In the genomic region with DNA sequence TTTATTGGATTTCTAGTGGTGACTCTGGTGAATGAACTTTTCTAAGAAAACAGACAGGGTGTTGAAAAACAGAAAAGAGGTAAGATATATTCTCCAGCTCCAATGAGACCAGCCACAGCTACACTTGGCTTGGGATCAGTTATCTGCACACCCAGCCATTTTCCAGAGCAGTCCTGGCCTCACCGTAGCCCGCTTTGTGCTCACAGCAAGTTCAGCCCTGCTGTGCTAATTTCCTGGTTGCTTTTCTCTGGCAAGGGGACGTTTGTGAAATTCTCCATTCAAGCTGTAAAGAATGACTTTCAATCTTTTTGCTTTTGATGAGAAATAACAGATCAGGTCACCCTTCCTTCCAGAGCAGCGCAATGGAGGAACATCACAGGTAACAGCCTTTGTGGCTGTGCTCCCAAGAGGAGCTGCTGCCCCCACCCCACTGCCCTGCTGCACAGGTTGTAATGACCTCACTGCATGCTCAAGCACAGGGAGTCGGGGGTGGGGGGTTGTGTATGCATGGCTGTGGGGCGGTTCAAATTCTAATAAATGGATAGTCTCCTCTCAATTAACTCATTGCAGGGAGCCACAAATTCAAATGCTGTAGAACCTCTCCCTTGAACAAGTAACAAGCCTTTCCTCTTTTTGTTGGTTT, we compare ENCODE assay signal across 20 cellular contexts.
DNase-seq lines count a peak whose midpoint lies in the region; ATAC-seq, FAIRE-seq and TF ChIP-seq lines count a peak whose summit lies in the region.
"Had no signal": no experiment of that assay in that cellular context is flagged by ENCODE, and none has a peak within 500 bp of the region (broad histone marks: within the 10 kb centered on the region; RNA-seq: fewer than 3 reads in every experiment).

No MANE protein-coding gene starts in this region.

- H3K9me3 ChIP-seq in H1 (ENCODE audit: insufficient read depth in 2 of 2, low read depth in 1 of 2, low read length in 1 of 2): no peaks in the 10 kb centered on the region
- no peaks in the 10 kb centered on the region for H3K9me3 ChIP-seq in neural cell (ENCODE audit: low read length)
- H3K9me3 ChIP-seq in Peyer's patch: no peaks in the 10 kb centered on the region
- H3K9me3 ChIP-seq: A549 had no signal

- no peak overlapping the region for H2AK5ac ChIP-seq in H1 (ENCODE audit: low read depth, low read length)

- POLR2A ChIA-PET in WTC11 (lab: Charles Lee): no interaction called here
- POLR2A ChIA-PET in H1 (lab: Charles Lee; ENCODE audit: partially characterized antibody): no interaction called here

- no peak overlapping the region for H3K27ac Mint-ChIP-seq in WTC11
- H3K27ac Mint-ChIP-seq: CD14-positive monocyte; CD4-positive, alpha-beta memory T cell had no signal

- no peaks in the 10 kb centered on the region for H3K9me2 ChIP-seq in neural cell (ENCODE audit: insufficient read depth, low read length)

- H3K4me3 Mint-ChIP-seq in WTC11: no peak overlapping the region
- H3K4me3 Mint-ChIP-seq: CD14-positive monocyte; CD4-positive, alpha-beta memory T cell had no signal

- H3K79me1 ChIP-seq in H1 (ENCODE audit: low read depth, low read length): no peaks in the 10 kb centered on the region

- FAIRE-seq in H1 (lab: Jason Lieb, UNC): no peak
- FAIRE-seq: A549, GM12891, GM18507 had no signal

- H2AFZ ChIP-seq in H1 (ENCODE audit: low read length) (peak overlapping the region; percentile 91), neural cell (ENCODE audit: low read depth, low read length) (no peak overlapping the region)

- no peaks in the 10 kb centered on the region for H3K27me3 Mint-ChIP-seq in WTC11 (ENCODE audit: low read depth)
- H3K27me3 Mint-ChIP-seq: CD4-positive, alpha-beta memory T cell had no signal

- no peak overlapping the region for H3K4me3 ChIP-seq in H1 (ENCODE audit: extremely low read depth in 1 of 4, insufficient read depth in 2 of 4, low read depth in 3 of 4, low read length in 4 of 4)
- no peak overlapping the region for H3K4me3 ChIP-seq in neural cell (ENCODE audit: low read length)
- H3K4me3 ChIP-seq in Peyer's patch: no peak overlapping the region
- H3K4me3 ChIP-seq: A549, BLaER1 had no signal

- H3F3A ChIP-seq in neural cell (ENCODE audit: insufficient read depth, low read length, poor library complexity, severe bottlenecking): no peaks in the 10 kb centered on the region

- H3K27ac ChIP-seq in H1 (ENCODE audit: low read depth, low read length): no peak overlapping the region
- H3K27ac ChIP-seq in neural cell (ENCODE audit: low read length): peak overlapping the region; percentile 32
- H3K27ac ChIP-seq in Peyer's patch: no peak overlapping the region
- H3K27ac ChIP-seq: 22Rv1, BLaER1 had no signal

- no peaks in the 10 kb centered on the region for H3K79me2 ChIP-seq in H1 (ENCODE audit: control insufficient read depth in 1 of 2, insufficient read depth in 2 of 2, low read length in 2 of 2)
- no peaks in the 10 kb centered on the region for H3K79me2 ChIP-seq in neural cell (replicated peaks; ENCODE audit: insufficient read depth, low read length)

- TF ChIP-seq POLR2A in H1 (IDR thresholded peaks at IDR 0.05; ENCODE audit: control extremely low read depth in 1 of 2, low read depth in 2 of 2, low read length in 2 of 2) (no peak), Peyer's patch (IDR thresholded peaks at IDR 0.05) (no peak)

- peak; percentile 76 for ATAC-seq in WTC11
- ATAC-seq in sciatic nerve: no peak
- ATAC-seq: A549 had no signal

- no peak overlapping the region for H3K56ac ChIP-seq in H1 (replicated peaks; ENCODE audit: insufficient read length, low read depth, low read length)

- no peaks in the 10 kb centered on the region for H3K36me3 Mint-ChIP-seq in WTC11
- H3K36me3 Mint-ChIP-seq: CD14-positive monocyte; CD4-positive, alpha-beta memory T cell had no signal

- CTCF ChIA-PET in WTC11 (lab: Charles Lee): no interaction called here
- CTCF ChIA-PET in H1 (lab: Charles Lee; ENCODE audit: partially characterized antibody): no interaction called here

- H2BK120ac ChIP-seq in H1 (replicated peaks; ENCODE audit: low read depth, low read length): no peak overlapping the region

- H4K5ac ChIP-seq in H1 (ENCODE audit: insufficient read length, low read depth, low read length): no peak overlapping the region

- no peak overlapping the region for H3K14ac ChIP-seq in H1 (ENCODE audit: insufficient read length)

- H4K91ac ChIP-seq in H1 (replicated peaks; ENCODE audit: insufficient read length, low read length): no peak overlapping the region

- H4K8ac ChIP-seq in H1 (ENCODE audit: extremely low read depth, insufficient read depth, low read length): no peak overlapping the region; the same call in 1 of the 2 replicates

- peak; percentile 14 for DNase-seq in DMS53 (lab: John Stamatoyannopoulos, UW)
- DNase-seq in DMS53 treated with DMSO at 0.1 percent for 48 hours (lab: John Stamatoyannopoulos, UW; ENCODE audit: unreplicated experiment): no peak
- no peak for DNase-seq in WTC11 (ENCODE audit: low spot score)
- no peak for DNase-seq in H1 (ENCODE audit: low read depth in 1 of 2, low spot score in 2 of 2)
- no peak for DNase-seq in Peyer's patch
- no peak for DNase-seq in activated naive CD4-positive, alpha-beta T cell treated with Interleukin-2 at 50 U/mL for 16 hours
- no peak for DNase-seq in sciatic nerve (ENCODE audit: low spot score)
- DNase-seq: AML-193; CD4-positive, alpha-beta memory T cell; DMS153; DND-41; EL; HCEC 1CT had no signal

- no peak overlapping the region for H3K4ac ChIP-seq in H1 (replicated peaks; ENCODE audit: insufficient read length, low read depth, low read length)

- peaks cover 16% of the 10 kb centered on the region for H3K4me1 Mint-ChIP-seq in WTC11
- H3K4me1 Mint-ChIP-seq: CD14-positive monocyte; CD4-positive, alpha-beta memory T cell had no signal

- TF ChIP-seq CTCF in WTC11 (IDR thresholded peaks at IDR 0.05) (no peak), H1 (IDR thresholded peaks at IDR 0.05; ENCODE audit: control extremely low read depth in 1 of 3, insufficient read depth in 1 of 3, low read depth in 1 of 3, low read length in 3 of 3) (no peak), neural cell (IDR thresholded peaks at IDR 0.05; ENCODE audit: poor library complexity, severe bottlenecking) (no peak), Peyer's patch (IDR thresholded peaks at IDR 0.05) (no peak)

- H3K4me2 ChIP-seq in H1 (ENCODE audit: insufficient read depth in 1 of 2, low read depth in 2 of 2, low read length in 2 of 2): no peak overlapping the region
- H3K4me2 ChIP-seq in neural cell (ENCODE audit: low read length): no peak overlapping the region
- H3K4me2 ChIP-seq: A549, BLaER1 had no signal

- H3K18ac ChIP-seq in H1 (ENCODE audit: extremely low read depth, low read length): no peak overlapping the region

- no peak overlapping the region for H2BK20ac ChIP-seq in H1 (ENCODE audit: low read length)

- H4K20me1 ChIP-seq in H1 (replicated peaks in 1 of 2; ENCODE audit: control insufficient read depth in 1 of 2, insufficient read depth in 2 of 2, low read length in 2 of 2) (no peaks in the 10 kb centered on the region), neural cell (ENCODE audit: insufficient read depth) (no peaks in the 10 kb centered on the region)
- H4K20me1 ChIP-seq: BLaER1 had no signal

- no peaks in the 10 kb centered on the region for H3K27me3 ChIP-seq in H1 (replicated peaks in 1 of 4; ENCODE audit: control insufficient read depth in 3 of 4, extremely low read depth in 1 of 4, insufficient read depth in 3 of 4, low read length in 3 of 4)
- no peaks in the 10 kb centered on the region for H3K27me3 ChIP-seq in neural cell (ENCODE audit: insufficient read depth, low read depth, low read length)
- no peaks in the 10 kb centered on the region for H3K27me3 ChIP-seq in Peyer's patch
- H3K27me3 ChIP-seq: BLaER1 had no signal

- TF ChIP-seq RAD21 in H1 (IDR thresholded peaks at IDR 0.05 in 1 of 2, conservative IDR thresholded peaks at IDR 0.05 in 1 of 2; ENCODE audit: low read depth in 2 of 2, low read length in 2 of 2) (no peak), neural cell (conservative IDR thresholded peaks at IDR 0.05) (no peak)

- H3K23me2 ChIP-seq in H1 (ENCODE audit: low read depth, low read length): no peaks in the 10 kb centered on the region

- intact Hi-C loops in sciatic nerve (cut with DNase I): no loop called here

- H2BK12ac ChIP-seq in H1 (ENCODE audit: low read depth, low read length): 0 out of 2 replicates have a peak overlapping the region, but pooled peaks have one; percentile 19

- H3K9me3 Mint-ChIP-seq in WTC11: no peaks in the 10 kb centered on the region; the same call in 1 of the 2 replicates

- H3K4me1 ChIP-seq in H1 (replicated peaks in 1 of 4; ENCODE audit: control insufficient read depth in 3 of 4, insufficient read depth in 4 of 4, low read length in 3 of 4) (peaks cover 0 to 4% (median 1%) of the 10 kb centered on the region in 4 experiments; a peak in 1 of 7 replicates), Peyer's patch (no peaks in the 10 kb centered on the region)
- H3K4me1 ChIP-seq: A549, BLaER1 had no signal

- no peak for TF ChIP-seq EP300 in H1 (IDR thresholded peaks at IDR 0.05; ENCODE audit: borderline replicate concordance in 1 of 2, low read depth in 2 of 2, low read length in 2 of 2)
- TF ChIP-seq EP300 in neural cell (conservative IDR thresholded peaks at IDR 0.05; ENCODE audit: poor library complexity, severe bottlenecking): no peak

- H3K9ac ChIP-seq in H1 (replicated peaks in 1 of 4; ENCODE audit: extremely low read depth in 1 of 4, low read depth in 3 of 4, low read length in 3 of 4): no peak overlapping the region
- no peak overlapping the region for H3K9ac ChIP-seq in neural cell (ENCODE audit: low read length)
- H3K9ac ChIP-seq: BLaER1 had no signal

- H3K36me3 ChIP-seq in H1 (ENCODE audit: control insufficient read depth in 2 of 4, insufficient read depth in 4 of 4, low read length in 3 of 4) (no peaks in the 10 kb centered on the region), neural cell (ENCODE audit: insufficient read depth, low read length) (no peaks in the 10 kb centered on the region), Peyer's patch (no peaks in the 10 kb centered on the region)
- H3K36me3 ChIP-seq: BLaER1 had no signal

- 87% methylated on average over 6 of the region's 6 CpGs; no CpG with 5 or more reads in 1 of the 2 experiments for WGBS in H1 (ENCODE audit: extremely low coverage in 1 of 2, insufficient coverage in 1 of 2, insufficient read length in 1 of 2, insufficient replicate concordance in 2 of 2, low coverage in 1 of 2, low lambda C conversion rate in 2 of 2, missing lambda C conversion rate in 1 of 2), 2 experiments

- no peak overlapping the region for H2BK5ac ChIP-seq in H1 (ENCODE audit: low read depth, low read length)

- H3K23ac ChIP-seq in H1 (ENCODE audit: insufficient read length): no peak overlapping the region

- H2BK15ac ChIP-seq in H1 (ENCODE audit: low read length): no peak overlapping the region

TF ChIP-seq in H1, 55 proteins besides CTCF, POLR2A, EP300 and RAD21 (continues in another document):
- TF ChIP-seq SIN3A (conservative IDR thresholded peaks at IDR 0.05 in 1 of 2, IDR thresholded peaks at IDR 0.05 in 1 of 2; ENCODE audit: low read depth in 1 of 2, low read length in 2 of 2) (no peak), RBBP5 (IDR thresholded peaks at IDR 0.05; ENCODE audit: borderline replicate concordance, low read depth, low read length) (no peak)

TF ChIP-seq in neural cell, 6 proteins besides CTCF, POLR2A, EP300 and RAD21 (continues in another document):
- TF ChIP-seq TAF1 (IDR thresholded peaks at IDR 0.05; ENCODE audit: low read depth): no peak
